ENCODE assay signal across 22 cellular contexts in genomic region chr5:179176166-179176565, GRCh38.
DNase-seq lines count a peak whose midpoint lies in the region; ATAC-seq, FAIRE-seq and TF ChIP-seq lines count a peak whose summit lies in the region.
"Had no signal": no experiment of that assay in that cellular context is flagged by ENCODE, and none has a peak within 500 bp of the region (broad histone marks: within the 10 kb centered on the region; RNA-seq: fewer than 3 reads in every experiment).

No MANE protein-coding gene starts in this region.

- TF ChIP-seq EP300 in H1 (IDR thresholded peaks at IDR 0.05; ENCODE audit: borderline replicate concordance in 1 of 2, low read depth in 2 of 2, low read length in 2 of 2), result no peak

- no peak overlapping the region for H3K18ac ChIP-seq in H1 (ENCODE audit: extremely low read depth, low read length)

- peaks cover 14 to 29% of the 10 kb centered on the region in 2 donors for H3K27me3 Mint-ChIP-seq in natural killer cell treated with Interleukin-12 subunit alpha and Interleukin-12 subunit beta and Interleukin-15 and Interleukin-18, amount 100 ng/mL, for 72 hours
- H3K27me3 Mint-ChIP-seq in natural killer cell (ENCODE audit: low read depth in 2 of 2), result peaks cover 0 to 10% of the 10 kb centered on the region in 2 donors

- no peak for TF ChIP-seq RAD21 in H1 (IDR thresholded peaks at IDR 0.05 in 1 of 2, conservative IDR thresholded peaks at IDR 0.05 in 1 of 2; ENCODE audit: low read depth in 2 of 2, low read length in 2 of 2)

- no peak overlapping the region for H2BK12ac ChIP-seq in H1 (ENCODE audit: low read depth, low read length)

- no peak overlapping the region for H2AK5ac ChIP-seq in H1 (ENCODE audit: low read depth, low read length)

- no peak overlapping the region for H3K56ac ChIP-seq in H1 (replicated peaks; ENCODE audit: insufficient read length, low read depth, low read length)

- WGBS in H1 (ENCODE audit: extremely low coverage in 1 of 2, insufficient coverage in 1 of 2, insufficient read length in 1 of 2, insufficient replicate concordance in 2 of 2, low coverage in 1 of 2, low lambda C conversion rate in 2 of 2, missing lambda C conversion rate in 1 of 2), 2 experiments, result 71% methylated on average over 7 of the region's 7 CpGs; no CpG with 5 or more reads in 1 of the 2 experiments

- H3K23me2 ChIP-seq in H1 (ENCODE audit: low read depth, low read length), result no peaks in the 10 kb centered on the region

- no peaks in the 10 kb centered on the region for H3K79me1 ChIP-seq in H1 (ENCODE audit: low read depth, low read length)

- peak overlapping the region; percentile 11; the same call in 1 of the 2 replicates for H4K8ac ChIP-seq in H1 (ENCODE audit: extremely low read depth, insufficient read depth, low read length)

- FAIRE-seq in H1 (lab: Jason Lieb, UNC), result no peak
- FAIRE-seq: GM12892, GM18507, HTR-8/SVneo had no signal

- H4K91ac ChIP-seq in H1 (replicated peaks; ENCODE audit: insufficient read length, low read length), result no peak overlapping the region

- H2AFZ ChIP-seq in H1 (ENCODE audit: low read length), result no peak overlapping the region
- H2AFZ ChIP-seq: GM23338 had no signal

- CTCF ChIA-PET in H1 (lab: Charles Lee; ENCODE audit: partially characterized antibody), result interaction anchor here (0.6 to 1.9 kb wide), 4 partner anchors 9 to 104 kb away, joined by 3 to 7 read pairs (median 5); no protein-coding TSS in a partner anchor

- H2BK15ac ChIP-seq in H1 (ENCODE audit: low read length), result no peak overlapping the region

- H3K4me3 ChIP-seq in H1 (ENCODE audit: extremely low read depth in 1 of 4, insufficient read depth in 2 of 4, low read depth in 3 of 4, low read length in 4 of 4), result no peak overlapping the region
- H3K4me3 ChIP-seq: BLaER1 treated with 17β-estradiol and CSF1 and Interleukin-3, amounts not matched to agents 10 nM and 100 nM; GM23338 had no signal

- TF ChIP-seq CTCF in natural killer cell (IDR thresholded peaks at IDR 0.05) (no peak), H1 (IDR thresholded peaks at IDR 0.05; ENCODE audit: control extremely low read depth in 1 of 3, insufficient read depth in 1 of 3, low read depth in 1 of 3, low read length in 3 of 3) (no peak)

- ATAC-seq in natural killer cell treated with Interleukin-12 subunit alpha and Interleukin-12 subunit beta and Interleukin-15 and Interleukin-18, amount 100 ng/mL, for 72 hours, result no peak
- ATAC-seq in natural killer cell, result no peak
- ATAC-seq: GM23338, HCT116 had no signal

- no peaks in the 10 kb centered on the region for H3K9me3 Mint-ChIP-seq in natural killer cell treated with Interleukin-12 subunit alpha and Interleukin-12 subunit beta and Interleukin-15 and Interleukin-18, amount 100 ng/mL, for 72 hours
- no peaks in the 10 kb centered on the region for H3K9me3 Mint-ChIP-seq in natural killer cell
- H3K9me3 Mint-ChIP-seq: HFFc6 had no signal

- H3K4me3 Mint-ChIP-seq in natural killer cell treated with Interleukin-12 subunit alpha and Interleukin-12 subunit beta and Interleukin-15 and Interleukin-18, amount 100 ng/mL, for 72 hours, result no peak overlapping the region
- H3K4me3 Mint-ChIP-seq in natural killer cell, result no peak overlapping the region
- H3K4me3 Mint-ChIP-seq: B cell; CD4-positive, CD25-positive, alpha-beta regulatory T cell; CD8-positive, alpha-beta memory T cell; GM23338; HFFc6 had no signal

- H3K9me3 ChIP-seq in H1 (ENCODE audit: insufficient read depth in 2 of 2, low read depth in 1 of 2, low read length in 1 of 2), result no peaks in the 10 kb centered on the region

- no peak overlapping the region for H2BK20ac ChIP-seq in H1 (ENCODE audit: low read length)

- no peak overlapping the region for H3K9ac ChIP-seq in H1 (replicated peaks in 1 of 4; ENCODE audit: extremely low read depth in 1 of 4, low read depth in 3 of 4, low read length in 3 of 4)
- H3K9ac ChIP-seq: BLaER1 treated with 17β-estradiol and CSF1 and Interleukin-3, amounts not matched to agents 10 nM and 100 nM had no signal

- H3K4me1 ChIP-seq in H1 (replicated peaks in 1 of 4; ENCODE audit: control insufficient read depth in 3 of 4, insufficient read depth in 4 of 4, low read length in 3 of 4), result no peaks in the 10 kb centered on the region; a peak in 1 of 7 replicates

- H2BK5ac ChIP-seq in H1 (ENCODE audit: low read depth, low read length), result no peak overlapping the region

- no peak overlapping the region for H4K5ac ChIP-seq in H1 (ENCODE audit: insufficient read length, low read depth, low read length)

- no peak overlapping the region for H3K4ac ChIP-seq in H1 (replicated peaks; ENCODE audit: insufficient read length, low read depth, low read length)

- DNase-seq in natural killer cell treated with Interleukin-12 subunit alpha and Interleukin-12 subunit beta and Interleukin-15 and Interleukin-18, amount 100 ng/mL, for 72 hours (ENCODE audit: low spot score), result peak; percentile 29
- no peak for DNase-seq in natural killer cell
- peak in 1 of 2 experiments; percentile 33 for DNase-seq in H1 (ENCODE audit: low read depth in 1 of 2, low spot score in 2 of 2)
- peak; percentile 69 for DNase-seq in posterior vena cava (ENCODE audit: low spot score)
- DNase-seq in NCI-H2107 treated with DMSO at 0.1 percent for 48 hours (lab: John Stamatoyannopoulos, UW; ENCODE audit: unreplicated experiment), result no peak
- no peak for DNase-seq in DMS 273 treated with DMSO at 0.1 percent for 48 hours (lab: John Stamatoyannopoulos, UW)
- no peak for DNase-seq in activated naive CD4-positive, alpha-beta T cell treated with anti-CD3 and anti-CD28 coated beads, Interleukin-2, amount 50 U/mL, for 16 hours
- DNase-seq: CD4-positive, CD25-positive, alpha-beta regulatory T cell; COR-L47; DMS79; GDM1; H7; HFFc6; IMR-90 had no signal

- no peaks in the 10 kb centered on the region for H3K27me3 ChIP-seq in H1 (replicated peaks in 1 of 4; ENCODE audit: control insufficient read depth in 3 of 4, extremely low read depth in 1 of 4, insufficient read depth in 3 of 4, low read length in 3 of 4)
- H3K27me3 ChIP-seq: BLaER1 treated with 17β-estradiol and CSF1 and Interleukin-3, amounts not matched to agents 10 nM and 100 nM had no signal

- no peaks in the 10 kb centered on the region for H3K4me1 Mint-ChIP-seq in natural killer cell treated with Interleukin-12 subunit alpha and Interleukin-12 subunit beta and Interleukin-15 and Interleukin-18, amount 100 ng/mL, for 72 hours (ENCODE audit: low read depth in 2 of 2)
- no peaks in the 10 kb centered on the region for H3K4me1 Mint-ChIP-seq in natural killer cell
- H3K4me1 Mint-ChIP-seq: B cell; CD4-positive, CD25-positive, alpha-beta regulatory T cell; CD8-positive, alpha-beta memory T cell; GM23338 had no signal

- H3K27ac Mint-ChIP-seq in natural killer cell treated with Interleukin-12 subunit alpha and Interleukin-12 subunit beta and Interleukin-15 and Interleukin-18, amount 100 ng/mL, for 72 hours, result no peak overlapping the region
- H3K27ac Mint-ChIP-seq in natural killer cell, result no peak overlapping the region
- H3K27ac Mint-ChIP-seq: B cell; CD4-positive, CD25-positive, alpha-beta regulatory T cell; CD8-positive, alpha-beta memory T cell; GM23338; HFFc6 had no signal

- no peaks in the 10 kb centered on the region for H3K79me2 ChIP-seq in H1 (ENCODE audit: control insufficient read depth in 1 of 2, insufficient read depth in 2 of 2, low read length in 2 of 2)

- no peak overlapping the region for H3K4me2 ChIP-seq in H1 (ENCODE audit: insufficient read depth in 1 of 2, low read depth in 2 of 2, low read length in 2 of 2)
- H3K4me2 ChIP-seq: GM23338 had no signal

- no peaks in the 10 kb centered on the region for H3K36me3 ChIP-seq in H1 (ENCODE audit: control insufficient read depth in 2 of 4, insufficient read depth in 4 of 4, low read length in 3 of 4)

- H3K14ac ChIP-seq in H1 (ENCODE audit: insufficient read length), result no peak overlapping the region

- H3K23ac ChIP-seq in H1 (ENCODE audit: insufficient read length), result no peak overlapping the region

- H3K36me3 Mint-ChIP-seq in natural killer cell treated with Interleukin-12 subunit alpha and Interleukin-12 subunit beta and Interleukin-15 and Interleukin-18, amount 100 ng/mL, for 72 hours, result no peaks in the 10 kb centered on the region
- H3K36me3 Mint-ChIP-seq in natural killer cell, result no peaks in the 10 kb centered on the region
- H3K36me3 Mint-ChIP-seq: CD4-positive, CD25-positive, alpha-beta regulatory T cell had no signal

- no peak overlapping the region for H3K27ac ChIP-seq in H1 (ENCODE audit: low read depth, low read length)

- intact Hi-C loops in natural killer cell (cut with micrococcal nuclease) (no loop called here), posterior vena cava (cut with DNase I) (no loop called here)

- POLR2A ChIA-PET in H1 (lab: Charles Lee; ENCODE audit: partially characterized antibody), result no interaction called here

- H2BK120ac ChIP-seq in H1 (replicated peaks; ENCODE audit: low read depth, low read length), result no peak overlapping the region

- TF ChIP-seq POLR2A in H1 (IDR thresholded peaks at IDR 0.05; ENCODE audit: control extremely low read depth in 1 of 2, low read depth in 2 of 2, low read length in 2 of 2), result no peak

- no peaks in the 10 kb centered on the region for H4K20me1 ChIP-seq in H1 (replicated peaks in 1 of 2; ENCODE audit: control insufficient read depth in 1 of 2, insufficient read depth in 2 of 2, low read length in 2 of 2)
- H4K20me1 ChIP-seq: BLaER1 treated with 17β-estradiol and CSF1 and Interleukin-3, amounts not matched to agents 10 nM and 100 nM had no signal

TF ChIP-seq in H1, 55 proteins besides CTCF, POLR2A, EP300 and RAD21:
- TF ChIP-seq KDM5A (IDR thresholded peaks at IDR 0.05; ENCODE audit: low read length) (no peak), SRF (IDR thresholded peaks at IDR 0.05; ENCODE audit: low read depth, low read length) (no peak), ZNF274 (IDR thresholded peaks at IDR 0.05; ENCODE audit: borderline replicate concordance, extremely low read depth, low read length) (no peak), RXRA (IDR thresholded peaks at IDR 0.05; ENCODE audit: insufficient read depth, low read depth, low read length) (no peak), BACH1 (IDR thresholded peaks at IDR 0.05; ENCODE audit: low read length) (no peak)

Comparison
In these comparisons a context has a peak if more than half of its experiments do, and no peak if none do; other contexts are left out.
1. DNase-seq: peak in natural killer cell treated with Interleukin-12 subunit alpha and Interleukin-12 subunit beta and Interleukin-15 and Interleukin-18, amount 100 ng/mL, for 72 hours (single experiment) and posterior vena cava (single experiment); none in natural killer cell (single experiment), NCI-H2107 treated with DMSO at 0.1 percent for 48 hours (single experiment), DMS 273 treated with DMSO at 0.1 percent for 48 hours (single experiment) and activated naive CD4-positive, alpha-beta T cell treated with anti-CD3 and anti-CD28 coated beads, Interleukin-2, amount 50 U/mL, for 16 hours (single experiment).